Comparison of ENCODE assay signal across 13 cellular contexts in the genomic region with DNA sequence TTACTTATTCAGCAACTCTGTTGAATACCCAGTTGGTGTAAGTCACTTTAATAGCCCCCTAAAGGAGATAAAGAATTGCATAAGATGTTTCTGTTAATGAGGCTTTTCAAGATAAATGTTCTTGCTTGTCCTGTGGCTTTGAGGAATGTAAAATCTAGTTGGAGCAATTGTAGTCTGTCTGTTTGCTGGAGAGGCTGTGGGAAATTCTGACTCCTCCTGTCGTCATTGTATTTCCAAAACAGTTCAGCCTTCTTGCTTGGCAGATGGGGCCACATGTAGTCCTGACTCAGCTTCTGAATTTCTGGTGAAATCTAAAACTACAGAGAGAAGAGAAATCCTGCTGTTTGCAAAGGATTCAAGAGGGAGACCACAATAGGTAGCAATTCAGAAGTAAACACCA.
DNase-seq lines count a peak whose midpoint lies in the region; ATAC-seq lines count a peak whose summit lies in the region.
"Had no signal": no experiment of that assay in that cellular context is flagged by ENCODE, and none has a peak within 500 bp of the region (broad histone marks: within the 10 kb centered on the region; RNA-seq: fewer than 3 reads in every experiment).

No MANE protein-coding gene starts in this region.

- in situ Hi-C loops in Caki2 (cut with HindIII; ENCODE audit: low pct_unique_long_range_greater_than_20kb, low sequenced_read_pairs) = no loop called here

- DNase-seq in Caki2 (ENCODE audit: low read depth) (peak; percentile 2), LHCN-M2 (ENCODE audit: low read depth) (peak; percentile 28), medulla oblongata (ENCODE audit: extremely low spot score) (peak; percentile 33), Kasumi-1 (lab: John Stamatoyannopoulos, UW) (no peak)
- no peak for DNase-seq in stimulated activated CD4-positive, alpha-beta T cell treated with anti-CD3 and anti-CD28 coated beads, Interleukin-12 subunit alpha, Interleukin-12 subunit beta, amount 100 ng/mL, for 4 hours
- no peak for DNase-seq in activated effector memory CD4-positive, alpha-beta T cell treated with Interleukin-2 at 50 U/mL for 16 hours
- DNase-seq: activated CD4-positive, alpha-beta T cell treated with anti-CD3 and anti-CD28 coated beads, Interleukin-2, amount 50 U/mL, for 1 hour; activated T-cell treated with anti-CD3 and anti-CD28 coated beads, Interleukin-2, amount 50 U/mL, for 24 hours; naive thymus-derived CD8-positive, alpha-beta T cell; NCI-H187 treated with DMSO at 0.1 percent for 48 hours; NCI-H510A treated with DMSO at 0.1 percent for 48 hours had no signal

- peak; percentile 63 for ATAC-seq in esophagus mucosa
- no peak for ATAC-seq in GM21786 (IDR thresholded peaks at IDR 0.05; ENCODE audit: unreplicated experiment)
- ATAC-seq: naive thymus-derived CD8-positive, alpha-beta T cell had no signal

Comparison
In these comparisons a context has a peak if more than half of its experiments do, and no peak if none do; other contexts are left out.
1. DNase-seq: peak in Caki2 (single experiment), LHCN-M2 (single experiment) and medulla oblongata (single experiment); none in stimulated activated CD4-positive, alpha-beta T cell treated with anti-CD3 and anti-CD28 coated beads, Interleukin-12 subunit alpha, Interleukin-12 subunit beta, amount 100 ng/mL, for 4 hours (single experiment), Kasumi-1 (0 of 2) and activated effector memory CD4-positive, alpha-beta T cell treated with Interleukin-2 at 50 U/mL for 16 hours (single experiment).